Comparison of ENCODE assay signal across 22 cellular contexts in genomic region chr12:105985383-105985782, GRCh38.
DNase-seq lines count a peak whose midpoint lies in the region; ATAC-seq, FAIRE-seq and TF ChIP-seq lines count a peak whose summit lies in the region.
"Had no signal": no experiment of that assay in that cellular context is flagged by ENCODE, and none has a peak within 500 bp of the region (broad histone marks: within the 10 kb centered on the region; RNA-seq: fewer than 3 reads in every experiment).

No MANE protein-coding gene starts in this region.

- peak overlapping the region; percentile 14; the same call in 1 of the 2 replicates for H3K18ac ChIP-seq in IMR-90 (ENCODE audit: low read depth, low read length)
- no peak overlapping the region for H3K18ac ChIP-seq in mesenchymal stem cell (ENCODE audit: low read depth in 1 of 2, low read length in 2 of 2)

- ATAC-seq in IMR-90 (ENCODE audit: low read depth) (no peak), GM12878 (no peak), GM18909 (IDR thresholded peaks at IDR 0.05; ENCODE audit: poor library complexity, unreplicated experiment) (no peak)
- ATAC-seq: A549; CD8-positive, alpha-beta T cell had no signal

- H2AK9ac ChIP-seq in IMR-90 (replicated peaks; ENCODE audit: low read depth, low read length, poor library complexity) = no peak overlapping the region

- no peak for DNase-seq in IMR-90
- DNase-seq in GM12878 (ENCODE audit: low read depth, low spot score) = no peak
- no peak for DNase-seq in mesenchymal stem cell
- no peak for DNase-seq in LoVo (ENCODE audit: low spot score)
- DNase-seq in putamen (ENCODE audit: low spot score) = no peak
- DNase-seq: AML-193; Caco-2; Calu3; CD4-positive, alpha-beta T cell; CD8-positive, alpha-beta T cell; DMS79 treated with DMSO at 0.1 percent for 48 hours; GF-D8 had no signal

- RAD21 ChIA-PET in GM12878 (lab: Charles Lee; ENCODE audit: unreplicated experiment) = no interaction called here

- H3K79me1 ChIP-seq in IMR-90 (ENCODE audit: low read depth in 1 of 2, low read length in 2 of 2) (no peaks in the 10 kb centered on the region), mesenchymal stem cell (replicated peaks; ENCODE audit: low read length, poor library complexity, severe bottlenecking) (no peaks in the 10 kb centered on the region)

- H3K27me3 ChIP-seq in IMR-90 (ENCODE audit: control insufficient read depth, insufficient read depth, low read length) (no peaks in the 10 kb centered on the region), GM12878 (replicated peaks in 1 of 2; ENCODE audit: control insufficient read depth in 2 of 2, insufficient read depth in 2 of 2, low read length in 1 of 2) (no peaks in the 10 kb centered on the region), mesenchymal stem cell (ENCODE audit: control insufficient read depth in 1 of 2, insufficient read depth in 1 of 2, low read length in 2 of 2) (peaks cover 0 to 2% of the 10 kb centered on the region in 2 experiments)
- H3K27me3 ChIP-seq: BLaER1 treated with 17β-estradiol and CSF1 and Interleukin-3, amounts not matched to agents 10 nM and 100 nM had no signal

- H2AK5ac ChIP-seq in IMR-90 (ENCODE audit: low read depth, low read length) (no peak overlapping the region), mesenchymal stem cell (ENCODE audit: low read length, severe bottlenecking) (peak overlapping the region; percentile 74)

- H3K14ac ChIP-seq in IMR-90 (replicated peaks; ENCODE audit: low read depth, low read length) = no peak overlapping the region
- no peak overlapping the region for H3K14ac ChIP-seq in mesenchymal stem cell (ENCODE audit: low read length in 2 of 2)

- CTCF ChIA-PET in IMR-90 (lab: Yijun Ruan, JAX) = no interaction called here
- CTCF ChIA-PET in GM12878 (lab: Yijun Ruan, JAX) = no interaction called here

- no peak for FAIRE-seq in GM12878 (lab: Jason Lieb, UNC)
- FAIRE-seq: A549, D721Med, G401.6, GM12892, GM18507, GM19239 had no signal

- H3K23ac ChIP-seq in IMR-90 (ENCODE audit: low read depth, low read length) = no peak overlapping the region
- H3K23ac ChIP-seq in mesenchymal stem cell (ENCODE audit: low read length in 2 of 2) = no peak overlapping the region

- BruUV-seq in IMR-90 (replicated peaks; lab: Mats Ljungman, UMichigan) (no TSS peak), GM12878 (replicated peaks; lab: Mats Ljungman, UMichigan) (no TSS peak)

- H3K27ac ChIP-seq in IMR-90 (ENCODE audit: insufficient read depth, low read length) (no peak overlapping the region), GM12878 (ENCODE audit: control insufficient read depth, insufficient read depth) (no peak overlapping the region), mesenchymal stem cell (ENCODE audit: low read length, poor library complexity, severe bottlenecking) (no peak overlapping the region)
- H3K27ac ChIP-seq: 22Rv1; A549; BLaER1 treated with 17β-estradiol and CSF1 and Interleukin-3, amounts not matched to agents 10 nM and 100 nM; C4-2B had no signal

- TF ChIP-seq RAD21 in IMR-90 (IDR thresholded peaks at IDR 0.05; ENCODE audit: low read length) (no peak), GM12878 (IDR thresholded peaks at IDR 0.05; ENCODE audit: insufficient read depth, low read depth, low read length) (no peak)

- H3K9me1 ChIP-seq in IMR-90 (ENCODE audit: insufficient read depth, low read length) = peaks cover 12% of the 10 kb centered on the region

- H3K36me3 ChIP-seq in IMR-90 (ENCODE audit: control insufficient read depth, insufficient read depth, low read length) = no peaks in the 10 kb centered on the region
- no peaks in the 10 kb centered on the region for H3K36me3 ChIP-seq in GM12878 (ENCODE audit: control insufficient read depth in 2 of 2, insufficient read depth in 2 of 2, low read length in 1 of 2)
- H3K36me3 ChIP-seq in mesenchymal stem cell (ENCODE audit: control insufficient read depth in 1 of 2, insufficient read depth in 2 of 2, low read depth in 1 of 2, low read length in 2 of 2) = no peaks in the 10 kb centered on the region
- H3K36me3 ChIP-seq: BLaER1 treated with 17β-estradiol and CSF1 and Interleukin-3, amounts not matched to agents 10 nM and 100 nM had no signal

- H2BK20ac ChIP-seq in IMR-90 (ENCODE audit: low read depth, low read length) = no peak overlapping the region

- POLR2A ChIA-PET in IMR-90 (lab: Charles Lee; ENCODE audit: unreplicated experiment) (no interaction called here), GM12878 (lab: Charles Lee) (no interaction called here)

- H3K56ac ChIP-seq in IMR-90 (ENCODE audit: extremely low read depth, insufficient read depth, low read length) = no peak overlapping the region

- H4K20me1 ChIP-seq in IMR-90 (ENCODE audit: insufficient read depth, low read length) (no peaks in the 10 kb centered on the region), GM12878 (ENCODE audit: control insufficient read depth, insufficient read depth) (no peaks in the 10 kb centered on the region)
- H4K20me1 ChIP-seq: BLaER1 treated with 17β-estradiol and CSF1 and Interleukin-3, amounts not matched to agents 10 nM and 100 nM had no signal

- no peak overlapping the region for H4K5ac ChIP-seq in IMR-90 (ENCODE audit: low read depth, low read length)

- H3K79me2 ChIP-seq in GM12878 (ENCODE audit: control insufficient read depth, insufficient read depth, low read length) = no peaks in the 10 kb centered on the region

- intact Hi-C loops in IMR-90 (cut with micrococcal nuclease) (no loop called here), GM12878 (cut with micrococcal nuclease; ENCODE audit: unreplicated experiment) (no loop called here)

- H3K4me3 ChIP-seq in IMR-90 (ENCODE audit: insufficient read depth, low read depth, low read length) (no peak overlapping the region), GM12878 (no peak overlapping the region), mesenchymal stem cell (ENCODE audit: insufficient read depth in 1 of 2, low read depth in 1 of 2, low read length in 2 of 2) (no peak overlapping the region)
- H3K4me3 ChIP-seq: A549; BLaER1 treated with 17β-estradiol and CSF1 and Interleukin-3, amounts not matched to agents 10 nM and 100 nM had no signal

- H3K9ac ChIP-seq in IMR-90 (ENCODE audit: low read depth, low read length) (no peak overlapping the region), GM12878 (ENCODE audit: control insufficient read depth, insufficient read depth, low read length) (no peak overlapping the region), mesenchymal stem cell (ENCODE audit: low read length) (no peak overlapping the region)
- H3K9ac ChIP-seq: BLaER1 treated with 17β-estradiol and CSF1 and Interleukin-3, amounts not matched to agents 10 nM and 100 nM had no signal

- no peak overlapping the region for H2BK5ac ChIP-seq in IMR-90 (ENCODE audit: low read depth, low read length, poor library complexity, severe bottlenecking)
- no peak overlapping the region for H2BK5ac ChIP-seq in mesenchymal stem cell (ENCODE audit: low read depth, low read length, poor library complexity, severe bottlenecking)

- H2BK15ac ChIP-seq in IMR-90 (ENCODE audit: low read depth, low read length) = no peak overlapping the region; the same call in 2 of the 3 replicates
- H2BK15ac ChIP-seq in mesenchymal stem cell (ENCODE audit: low read depth, poor library complexity, severe bottlenecking) = no peak overlapping the region

- no CpG with 5 or more reads among the region's 2 CpGs for WGBS in IMR-90 (ENCODE audit: extremely low coverage in 2 of 2, insufficient read length in 1 of 2), 2 experiments
- 33% methylated on average over 2 of the region's 2 CpGs for WGBS in GM12878 (ENCODE audit: insufficient coverage, insufficient replicate concordance, low lambda C conversion rate, missing lambda C conversion rate)
- WGBS in mesenchymal stem cell = 100% methylated on average over 1 of the region's 2 CpGs

- in situ Hi-C loops in IMR-90 (cut with MboI; ENCODE audit: low sequenced_read_pairs) = no loop called here
- in situ Hi-C loops in GM12878 (cut with MboI) = no loop called here

- H3K4ac ChIP-seq in IMR-90 (ENCODE audit: low read depth, low read length) = no peak overlapping the region
- H3K4ac ChIP-seq in mesenchymal stem cell (ENCODE audit: low read depth in 1 of 2, low read length in 2 of 2) = no peak overlapping the region

- SMC1A ChIA-PET in GM12878 (lab: Charles Lee; ENCODE audit: uncharacterized antibody, unreplicated experiment) = no interaction called here

- no peak overlapping the region for H4K8ac ChIP-seq in IMR-90 (ENCODE audit: low read depth in 2 of 2, low read length in 2 of 2)
- H4K8ac ChIP-seq in mesenchymal stem cell (ENCODE audit: low read length) = no peak overlapping the region

- H3K9me3 ChIP-seq in IMR-90 (ENCODE audit: control insufficient read depth, insufficient read depth, low read length) (no peaks in the 10 kb centered on the region), GM12878 (replicated peaks; ENCODE audit: control insufficient read depth, insufficient read depth, low read length) (no peaks in the 10 kb centered on the region; the same call in 2 of the 3 replicates), mesenchymal stem cell (ENCODE audit: control insufficient read depth, low read length) (no peaks in the 10 kb centered on the region)
- H3K9me3 ChIP-seq: A549; BLaER1 treated with 17β-estradiol and CSF1 and Interleukin-3, amounts not matched to agents 10 nM and 100 nM; Caco-2 had no signal

- TF ChIP-seq CTCF in IMR-90 (conservative IDR thresholded peaks at IDR 0.05; ENCODE audit: low read depth, low read length) = no peak
- no peak for TF ChIP-seq CTCF in GM12878 (IDR thresholded peaks at IDR 0.05 in 2 of 3, conservative IDR thresholded peaks at IDR 0.05 in 1 of 3; ENCODE audit: control insufficient read depth in 2 of 3, extremely low read depth in 1 of 3, insufficient read depth in 1 of 3, low read depth in 3 of 3, low read length in 3 of 3)

- dilution Hi-C loops in IMR-90 (cut with HindIII; ENCODE audit: low sequenced_read_pairs, unreplicated experiment) = no loop called here

- H2AFZ ChIP-seq in IMR-90 (replicated peaks; ENCODE audit: low read length, poor library complexity) = no peak overlapping the region
- H2AFZ ChIP-seq in GM12878 (ENCODE audit: control insufficient read depth, low read depth, low read length) = no peak overlapping the region
- H2AFZ ChIP-seq in mesenchymal stem cell (ENCODE audit: low read depth, low read length) = no peak overlapping the region

- H3K4me1 ChIP-seq in IMR-90 (ENCODE audit: control insufficient read depth, insufficient read depth, low read length) (peaks cover 20% of the 10 kb centered on the region), GM12878 (ENCODE audit: control insufficient read depth, insufficient read depth, low read length) (no peaks in the 10 kb centered on the region), mesenchymal stem cell (ENCODE audit: control insufficient read depth, insufficient read depth, low read depth, low read length) (peaks cover 5% of the 10 kb centered on the region)
- H3K4me1 ChIP-seq: A549; BLaER1 treated with 17β-estradiol and CSF1 and Interleukin-3, amounts not matched to agents 10 nM and 100 nM; Caco-2 had no signal

- H2BK120ac ChIP-seq in IMR-90 (ENCODE audit: low read depth, low read length) (0 out of 2 replicates have a peak overlapping the region, but pooled peaks have one; percentile 24), mesenchymal stem cell (ENCODE audit: low read depth, low read length) (no peak overlapping the region)

- no peak overlapping the region for H4K91ac ChIP-seq in IMR-90 (ENCODE audit: insufficient read depth, low read depth, low read length)
- no peak overlapping the region for H4K91ac ChIP-seq in mesenchymal stem cell (ENCODE audit: low read length)

- TF ChIP-seq POLR2A in IMR-90 (IDR thresholded peaks at IDR 0.05; ENCODE audit: low read depth, low read length) (no peak), GM12878 (IDR thresholded peaks at IDR 0.05; ENCODE audit: low read depth, low read length) (no peak)

- H3K4me2 ChIP-seq in IMR-90 (ENCODE audit: low read depth, low read length) (no peak overlapping the region), GM12878 (ENCODE audit: control insufficient read depth, insufficient read depth) (no peak overlapping the region), mesenchymal stem cell (ENCODE audit: low read length, poor library complexity, severe bottlenecking) (no peak overlapping the region)
- H3K4me2 ChIP-seq: A549; BLaER1 treated with 17β-estradiol and CSF1 and Interleukin-3, amounts not matched to agents 10 nM and 100 nM had no signal

- H2BK12ac ChIP-seq in mesenchymal stem cell (ENCODE audit: low read length in 2 of 2) = no peak overlapping the region

- no peak for TF ChIP-seq EP300 in GM12878 (IDR thresholded peaks at IDR 0.05; ENCODE audit: borderline replicate concordance in 1 of 2, control insufficient read depth in 1 of 2, low read depth in 2 of 2, low read length in 2 of 2)
